In the genomic region with DNA sequence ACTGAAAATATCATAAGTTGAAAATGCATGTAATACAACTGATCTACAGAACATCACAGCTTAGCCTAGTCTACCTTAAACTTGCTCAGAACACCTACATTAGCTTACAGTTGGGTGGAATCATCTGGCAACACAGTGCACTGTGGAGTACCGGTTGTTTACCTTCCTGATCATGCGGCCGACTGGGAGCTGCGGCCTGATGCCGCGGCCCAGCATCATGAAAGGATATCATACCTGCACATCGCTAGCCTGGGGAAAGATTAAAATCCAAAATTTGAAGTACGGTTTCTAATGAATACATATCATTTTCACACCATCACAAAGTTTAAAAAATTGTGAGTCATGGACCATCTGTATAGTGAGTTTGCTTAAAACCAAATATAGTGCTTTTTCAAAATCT, we compare ENCODE assay signal across 23 cellular contexts. TPM values are rescaled to one million over a fixed set of nuclear protein-coding genes. Genes with fewer than 3 reads are reported as not detected.
A peak's percentile ranks its signal among the peaks of the same experiment; 100 is the strongest.
DNase-seq lines count a peak whose midpoint lies in the region; ATAC-seq, FAIRE-seq and TF ChIP-seq lines count a peak whose summit lies in the region.
"Had no signal": no experiment of that assay in that cellular context is flagged by ENCODE, and none has a peak within 500 bp of the region (broad histone marks: within the 10 kb centered on the region; RNA-seq: fewer than 3 reads in every experiment).

No MANE protein-coding gene starts in this region.

- H3K79me2 ChIP-seq in OCI-LY1 (ENCODE audit: insufficient read depth, low read length) = no peaks in the 10 kb centered on the region; the same call in 1 of the 2 replicates

- peak; percentile 24 for FAIRE-seq in GM12892 (lab: Jason Lieb, UNC)
- FAIRE-seq: K562, RCC 7860 had no signal

- DNase-seq in GM12892 (ENCODE audit: insufficient read length) (no peak), thyroid gland (peak in 1 of 2 donors; percentile 76), C1 segment of cervical spinal cord (lab: John Stamatoyannopoulos, UW) (no peak), ascending aorta (ENCODE audit: low spot score in 2 of 2) (no peak)
- DNase-seq: CD8-positive, alpha-beta T cell; DMS53; GF-D8; NCI-H1092; NCI-H1436 treated with DMSO at 0.1 percent for 48 hours; NCI-H1930; NCI-H2227 treated with DMSO at 0.1 percent for 48 hours; NCI-H510A; NCI-H748 treated with DMSO at 0.1 percent for 48 hours; NK-92 treated with Interleukin-12 subunit alpha and Interleukin-12 subunit beta, amount 100 ng/mL, for 24 hours; OCI-M1 had no signal

- H3K36me3 ChIP-seq in OCI-LY1 (ENCODE audit: insufficient read depth, low read length) = peaks cover 32% of the 10 kb centered on the region
- no peaks in the 10 kb centered on the region for H3K36me3 ChIP-seq in thyroid gland
- no peaks in the 10 kb centered on the region for H3K36me3 ChIP-seq in ascending aorta
- H3K36me3 ChIP-seq: SJSA1 had no signal

- H3K4me1 ChIP-seq in OCI-LY1 (ENCODE audit: insufficient read depth, low read length, severe bottlenecking) (peaks cover 39% of the 10 kb centered on the region), thyroid gland (peaks cover 3 to 6% of the 10 kb centered on the region in 2 donors), ascending aorta (peaks cover 0 to 4% of the 10 kb centered on the region in 2 donors)

- peak overlapping the region; percentile 87 for H3K27ac ChIP-seq in OCI-LY1 (ENCODE audit: low read depth, low read length, poor library complexity, severe bottlenecking)
- H3K27ac ChIP-seq in layer of hippocampus (ENCODE audit: low read depth, low read length) = peak overlapping the region; percentile 38
- peak overlapping the region; percentile 37 to 83 (median 78) for H3K27ac ChIP-seq in thyroid gland
- H3K27ac ChIP-seq in ascending aorta = no peak overlapping the region
- H3K27ac ChIP-seq: SJSA1 had no signal

- 41 to 80% methylated on average over 8 of the region's 8 CpGs for WGBS in thyroid gland, 2 donors

- no peaks in the 10 kb centered on the region; the same call in 1 of the 2 replicates for H3F3A ChIP-seq in OCI-LY1 (ENCODE audit: insufficient read depth, low read length)

- H3K9ac ChIP-seq in OCI-LY1 (ENCODE audit: low read length) = peak overlapping the region; percentile 29; the same call in 1 of the 2 replicates

- no peaks in the 10 kb centered on the region for H4K20me1 ChIP-seq in OCI-LY1 (ENCODE audit: insufficient read depth, low read length)

- peak overlapping the region; percentile 89 for H3K4me2 ChIP-seq in OCI-LY1 (ENCODE audit: low read length)

- no peak for TF ChIP-seq CTCF in OCI-LY1 (IDR thresholded peaks at IDR 0.05; ENCODE audit: low read length)
- TF ChIP-seq CTCF in thyroid gland (IDR thresholded peaks at IDR 0.05) = no peak
- no peak for TF ChIP-seq CTCF in ascending aorta (IDR thresholded peaks at IDR 0.05)

- H3K27me3 ChIP-seq in OCI-LY1 (ENCODE audit: insufficient read depth, low read length) = no peaks in the 10 kb centered on the region
- no peaks in the 10 kb centered on the region for H3K27me3 ChIP-seq in layer of hippocampus (ENCODE audit: control insufficient read depth, insufficient read depth, low read length)
- no peaks in the 10 kb centered on the region for H3K27me3 ChIP-seq in thyroid gland
- no peaks in the 10 kb centered on the region for H3K27me3 ChIP-seq in ascending aorta
- H3K27me3 ChIP-seq: SJSA1 had no signal

- ATAC-seq in GM21723 (IDR thresholded peaks at IDR 0.05; ENCODE audit: unreplicated experiment) = no peak
- ATAC-seq: K562 had no signal

- H3K9me2 ChIP-seq in OCI-LY1 (ENCODE audit: low read depth, low read length) = no peaks in the 10 kb centered on the region

- intact Hi-C loops in thyroid gland (cut with DNase I) (no loop called here), ascending aorta (cut with DNase I) (loop anchor here (2.0 to 5.0 kb wide), 2 partner anchors 41 to 47 kb away; no protein-coding TSS in a partner anchor)

- no peaks in the 10 kb centered on the region for H3K9me3 ChIP-seq in OCI-LY1 (ENCODE audit: low read length)
- H3K9me3 ChIP-seq in thyroid gland = no peaks in the 10 kb centered on the region
- no peaks in the 10 kb centered on the region for H3K9me3 ChIP-seq in ascending aorta
- H3K9me3 ChIP-seq: SJSA1 had no signal

- no peak overlapping the region for H2AFZ ChIP-seq in OCI-LY1 (ENCODE audit: low read length)

- TF ChIP-seq POLR2A in GM12892 (IDR thresholded peaks at IDR 0.05; ENCODE audit: low read depth, low read length) (no peak), thyroid gland (IDR thresholded peaks at IDR 0.05) (no peak)

- H3K4me3 ChIP-seq in OCI-LY1 (ENCODE audit: low read depth, low read length, poor library complexity, severe bottlenecking) (peak overlapping the region; percentile 89), thyroid gland (replicated peaks in 1 of 3) (no peak overlapping the region), ascending aorta (no peak overlapping the region)
- H3K4me3 ChIP-seq: K562, SJSA1 had no signal

RNA-seq across cellular contexts. Expression of a gene that starts 1.8 kb away (rescaled TPM):
- 6.1 TPM for polyA plus RNA-seq in GM12892 (2012; ENCODE audit: missing spikeins)
- total RNA-seq in thyroid gland (1 to 10 TPM; 1.8 to 4.8 (median 3.3) TPM), ascending aorta (4.6 TPM)
- total RNA-seq: H4 had no signal
- polyA plus RNA-seq: K562 had no signal

RNA-seq across cellular contexts. Expression of a gene that starts 48.1 kb away (rescaled TPM):
- not detected for polyA plus RNA-seq in GM12892 (2012; ENCODE audit: missing spikeins)
- total RNA-seq in thyroid gland (not detected), ascending aorta (not detected)
- total RNA-seq: CD8-positive, alpha-beta T cell; H4; K562; SJSA1 had no signal
- polyA plus RNA-seq: BJ, K562 had no signal

Comparison
In these comparisons a context has a peak if more than half of its experiments do, and no peak if none do; other contexts are left out.
1. H3K27ac ChIP-seq: peak in OCI-LY1 (single experiment), layer of hippocampus (single experiment) and thyroid gland (3 of 3); none in ascending aorta (0 of 2).